ENCODE assay signal across 15 cellular contexts in genomic region chr16:84604477-84605013, GRCh38. TPM values are rescaled to one million over a fixed set of nuclear protein-coding genes. Genes with fewer than 3 reads are reported as not detected.
DNase-seq lines count a peak whose midpoint lies in the region; ATAC-seq, FAIRE-seq and TF ChIP-seq lines count a peak whose summit lies in the region.
"Had no signal": no experiment of that assay in that cellular context is flagged by ENCODE, and none has a peak within 500 bp of the region (broad histone marks: within the 10 kb centered on the region; RNA-seq: fewer than 3 reads in every experiment).

No MANE protein-coding gene starts in this region.

- DNase-seq in A549 (ENCODE audit: low read depth in 1 of 2, low spot score in 1 of 2) (no peak), GM12864 (ENCODE audit: low read depth) (no peak), mesenchymal stem cell (no peak), amniotic stem cell (lab: John Stamatoyannopoulos, UW) (no peak), NCI-H187 (lab: John Stamatoyannopoulos, UW) (no peak), immature natural killer cell (no peak), NCI-H82 treated with DMSO at 0.1 percent for 48 hours (lab: John Stamatoyannopoulos, UW; ENCODE audit: unreplicated experiment) (no peak)
- DNase-seq in activated CD8-positive, alpha-beta T cell treated with anti-CD3 and anti-CD28 coated beads, Interleukin-2, amount 10 ng/mL, durations not matched to agents 7 days and 5 days: no peak
- DNase-seq: activated CD4-positive, alpha-beta T cell treated with anti-CD3 and anti-CD28 coated beads, Interleukin-2, amount 50 U/mL, for 48 hours; MM.1S; NCI-H526; stimulated activated CD4-positive, alpha-beta T cell treated with anti-CD3 and anti-CD28 coated beads, Interleukin-1b, Interleukin-23, amount 100 ng/mL, for 48 hours had no signal

- H3K36me3 Mint-ChIP-seq in activated CD8-positive, alpha-beta T cell treated with anti-CD3 and anti-CD28 coated beads, Interleukin-2, amount 10 ng/mL, durations not matched to agents 7 days and 5 days (ENCODE audit: low read depth): peaks cover 90% of the 10 kb centered on the region
- peaks cover 0 to 6% (median 3%) of the 10 kb centered on the region in 3 donors for H3K36me3 Mint-ChIP-seq in immature natural killer cell

- WGBS in A549 (ENCODE audit: missing lambda C conversion rate): 67% methylated on average over 9 of the region's 9 CpGs
- 60% methylated on average over 9 of the region's 9 CpGs for WGBS in mesenchymal stem cell

- H4K91ac ChIP-seq in mesenchymal stem cell (ENCODE audit: low read length): no peak overlapping the region

- no peak overlapping the region for H3K9ac ChIP-seq in mesenchymal stem cell (ENCODE audit: low read length)

- H3K27ac ChIP-seq in A549 (peak overlapping the region; percentile 84 to 95), mesenchymal stem cell (ENCODE audit: low read length, poor library complexity, severe bottlenecking) (peak overlapping the region; percentile 22)
- H3K27ac ChIP-seq: C4-2B had no signal

- H3K23ac ChIP-seq in mesenchymal stem cell (ENCODE audit: low read length in 2 of 2): no peak overlapping the region

- no peak for TF ChIP-seq RAD21 in A549 (conservative IDR thresholded peaks at IDR 0.05 in 1 of 2, IDR thresholded peaks at IDR 0.05 in 1 of 2)

- H2AFZ ChIP-seq in mesenchymal stem cell (ENCODE audit: low read depth, low read length): no peak overlapping the region

- TF ChIP-seq CTCF in A549 (IDR thresholded peaks at IDR 0.05): no peak
- TF ChIP-seq CTCF in GM12864 (IDR thresholded peaks at IDR 0.05; ENCODE audit: low read depth, low read length, missing control alignments): no peak

- POLR2A ChIA-PET in A549 (lab: Yijun Ruan, JAX): interaction anchor here (1.3 kb wide), 1 partner anchor 14 kb away, joined by 4 read pairs; the partner anchor contains the start of gene COTL1
- POLR2A ChIA-PET in activated CD8-positive, alpha-beta T cell treated with anti-CD3 and anti-CD28 coated beads, Interleukin-2, amount 10 ng/mL, durations not matched to agents 7 days and 5 days (lab: Charles Lee): no interaction called here

- peak overlapping the region; percentile 64 for H3K4me3 Mint-ChIP-seq in activated CD8-positive, alpha-beta T cell treated with anti-CD3 and anti-CD28 coated beads, Interleukin-2, amount 10 ng/mL, durations not matched to agents 7 days and 5 days
- H3K4me3 Mint-ChIP-seq in immature natural killer cell: no peak overlapping the region
- H3K4me3 Mint-ChIP-seq: natural killer cell treated with Interleukin-12 subunit alpha and Interleukin-12 subunit beta and Interleukin-15 and Interleukin-18, amount 100 ng/mL, for 72 hours had no signal

- H3K9me3 ChIP-seq in A549 (0 out of 3 replicates have a peak, but pooled peaks cover 3% of the 10 kb centered on the region), mesenchymal stem cell (ENCODE audit: control insufficient read depth, low read length) (no peaks in the 10 kb centered on the region)

- no peak for TF ChIP-seq EP300 in A549 (IDR thresholded peaks at IDR 0.05)

- H2BK12ac ChIP-seq in mesenchymal stem cell (ENCODE audit: low read length in 2 of 2): peak overlapping the region; percentile 52 to 59

- no peak for ATAC-seq in A549
- no peak for ATAC-seq in activated CD8-positive, alpha-beta T cell treated with anti-CD3 and anti-CD28 coated beads, Interleukin-2, amount 10 ng/mL, durations not matched to agents 7 days and 5 days
- ATAC-seq: esophagus mucosa; natural killer cell treated with Interleukin-12 subunit alpha and Interleukin-12 subunit beta and Interleukin-15 and Interleukin-18, amount 100 ng/mL, for 72 hours had no signal

- H3K79me1 ChIP-seq in mesenchymal stem cell (replicated peaks; ENCODE audit: low read length, poor library complexity, severe bottlenecking): peaks cover 9% of the 10 kb centered on the region

- CTCF ChIA-PET in A549 (lab: Yijun Ruan, JAX): interaction anchor here (0.8 to 4.0 kb wide), 5 partner anchors 9 to 135 kb away, joined by 3 to 17 read pairs (median 5); partner anchors contain the start of gene MEAK7
- CTCF ChIA-PET in activated CD8-positive, alpha-beta T cell treated with anti-CD3 and anti-CD28 coated beads, Interleukin-2, amount 10 ng/mL, durations not matched to agents 7 days and 5 days (lab: Charles Lee): no interaction called here

- no peak for TF ChIP-seq POLR2A in A549 (IDR thresholded peaks at IDR 0.05; ENCODE audit: low read length)

- no peaks in the 10 kb centered on the region for H3K9me3 Mint-ChIP-seq in activated CD8-positive, alpha-beta T cell treated with anti-CD3 and anti-CD28 coated beads, Interleukin-2, amount 10 ng/mL, durations not matched to agents 7 days and 5 days (ENCODE audit: insufficient read depth)
- no peaks in the 10 kb centered on the region for H3K9me3 Mint-ChIP-seq in immature natural killer cell
- H3K9me3 Mint-ChIP-seq: natural killer cell treated with Interleukin-12 subunit alpha and Interleukin-12 subunit beta and Interleukin-15 and Interleukin-18, amount 100 ng/mL, for 72 hours had no signal

- H3K4me3 ChIP-seq in A549 (no peak overlapping the region), GM12864 (ENCODE audit: low read depth, low read length) (peak overlapping the region; percentile 11; the same call in 1 of the 2 replicates), mesenchymal stem cell (ENCODE audit: insufficient read depth in 1 of 2, low read depth in 1 of 2, low read length in 2 of 2) (no peak overlapping the region)

- H3K4me2 ChIP-seq in A549 (peak overlapping the region; percentile 92), mesenchymal stem cell (ENCODE audit: low read length, poor library complexity, severe bottlenecking) (peak overlapping the region; percentile 2)

- no peak for FAIRE-seq in A549 (lab: Jason Lieb, UNC)

- H3K27ac Mint-ChIP-seq in activated CD8-positive, alpha-beta T cell treated with anti-CD3 and anti-CD28 coated beads, Interleukin-2, amount 10 ng/mL, durations not matched to agents 7 days and 5 days: peak overlapping the region; percentile 92
- peak overlapping the region in 1 of 6 donors; percentile 31 for H3K27ac Mint-ChIP-seq in immature natural killer cell
- H3K27ac Mint-ChIP-seq: natural killer cell treated with Interleukin-12 subunit alpha and Interleukin-12 subunit beta and Interleukin-15 and Interleukin-18, amount 100 ng/mL, for 72 hours had no signal

- H2BK15ac ChIP-seq in mesenchymal stem cell (ENCODE audit: low read depth, poor library complexity, severe bottlenecking): no peak overlapping the region

- no peak overlapping the region for H2AK5ac ChIP-seq in mesenchymal stem cell (ENCODE audit: low read length, severe bottlenecking)

- no peak overlapping the region for H2BK120ac ChIP-seq in mesenchymal stem cell (ENCODE audit: low read depth, low read length)

- H3K18ac ChIP-seq in mesenchymal stem cell (ENCODE audit: low read depth in 1 of 2, low read length in 2 of 2): peak overlapping the region; percentile 46 to 54

- H3K4ac ChIP-seq in mesenchymal stem cell (ENCODE audit: low read depth in 1 of 2, low read length in 2 of 2): peak overlapping the region; percentile 20 to 42

- no peak overlapping the region for H2BK5ac ChIP-seq in mesenchymal stem cell (ENCODE audit: low read depth, low read length, poor library complexity, severe bottlenecking)

- peaks cover 31 to 45% of the 10 kb centered on the region in 2 experiments for H3K36me3 ChIP-seq in mesenchymal stem cell (ENCODE audit: control insufficient read depth in 1 of 2, insufficient read depth in 2 of 2, low read depth in 1 of 2, low read length in 2 of 2)

- H4K8ac ChIP-seq in mesenchymal stem cell (ENCODE audit: low read length): peak overlapping the region; percentile 42

- peaks cover 95% of the 10 kb centered on the region for H3K4me1 Mint-ChIP-seq in activated CD8-positive, alpha-beta T cell treated with anti-CD3 and anti-CD28 coated beads, Interleukin-2, amount 10 ng/mL, durations not matched to agents 7 days and 5 days (ENCODE audit: low read depth)
- peaks cover 54 to 56% of the 10 kb centered on the region in 2 donors for H3K4me1 Mint-ChIP-seq in immature natural killer cell

- no peak overlapping the region for H3K14ac ChIP-seq in mesenchymal stem cell (ENCODE audit: low read length in 2 of 2)

- H3K27me3 Mint-ChIP-seq in activated CD8-positive, alpha-beta T cell treated with anti-CD3 and anti-CD28 coated beads, Interleukin-2, amount 10 ng/mL, durations not matched to agents 7 days and 5 days (ENCODE audit: low read depth): no peaks in the 10 kb centered on the region
- H3K27me3 Mint-ChIP-seq in immature natural killer cell (ENCODE audit: low read depth in 3 of 3): peaks cover 8 to 18% (median 8%) of the 10 kb centered on the region in 3 donors

- H3K27me3 ChIP-seq in mesenchymal stem cell (ENCODE audit: control insufficient read depth in 1 of 2, insufficient read depth in 1 of 2, low read length in 2 of 2): no peaks in the 10 kb centered on the region

- peaks cover 56% of the 10 kb centered on the region for H3K4me1 ChIP-seq in A549
- H3K4me1 ChIP-seq in mesenchymal stem cell (ENCODE audit: control insufficient read depth, insufficient read depth, low read depth, low read length): peaks cover 41% of the 10 kb centered on the region

TF ChIP-seq in A549, 52 proteins besides CTCF, POLR2A, EP300 and RAD21 (continues in another document):
- TF ChIP-seq CBX8 (IDR thresholded peaks at IDR 0.05) (no peak), PHF8 (IDR thresholded peaks at IDR 0.05; ENCODE audit: borderline replicate concordance, low read depth) (no peak), CHD2 (IDR thresholded peaks at IDR 0.05; ENCODE audit: low read length, partially characterized antibody) (no peak)

RNA-seq across cellular contexts. Expression of gene COTL1, which starts 13.3 kb away (rescaled TPM):
- 89.7 and 94.1 TPM in 2 replicates for polyA plus RNA-seq in A549 (2011; rRNA removed)
- polyA plus RNA-seq in A549 (2012; cell fraction: cytosol; rRNA removed): 243 and 292 TPM in 2 replicates
- 169 and 182 TPM in 2 replicates for polyA plus RNA-seq in A549 (2012; cell fraction: nucleus; rRNA removed)
- 372 to 495 TPM (median 379 TPM) in 3 replicates for polyA plus RNA-seq in A549 (2017; fragmentation: RNase III; extraction: RNeasy Plus Mini Kit Qiagen cat#74134 plus additional on column Dnase treatment)
- polyA minus RNA-seq in A549 (2011; rRNA and poly(A)+ RNA removed): 54.9 and 77.1 TPM in 2 replicates
- total RNA-seq in activated CD8-positive, alpha-beta T cell treated with anti-CD3 and anti-CD28 coated beads, Interleukin-2, amount 10 ng/mL, durations not matched to agents 7 days and 5 days: 100 to 1,000 TPM; 837 to 887 TPM
- polyA plus RNA-seq in mesenchymal stem cell (2013, experiment 1 of 2): 264 TPM
- polyA plus RNA-seq in mesenchymal stem cell (2013, experiment 2 of 2): 251 TPM
- polyA plus RNA-seq in immature natural killer cell: 100 to 1,000 TPM; 193 to 268 (median 235) TPM

RNA-seq across cellular contexts. Expression of gene KLHL36, which starts 43.8 kb away (rescaled TPM):
- polyA plus RNA-seq in A549 (2011; rRNA removed) (21.0 and 22.3 TPM in 2 replicates), A549 (2017; fragmentation: RNase III; extraction: RNeasy Plus Mini Kit Qiagen cat#74134 plus additional on column Dnase treatment) (19.1 to 21.4 TPM (median 20.0 TPM) in 3 replicates), immature natural killer cell (10 to 100 TPM; 18.0 to 28.0 (median 20.7) TPM)
- polyA plus RNA-seq in A549 (2012; cell fraction: cytosol; rRNA removed): 27.9 and 38.4 TPM in 2 replicates
- polyA plus RNA-seq in A549 (2012; cell fraction: nucleus; rRNA removed): 58.4 and 88.0 TPM in 2 replicates
- 35.3 and 35.8 TPM in 2 replicates for polyA minus RNA-seq in A549 (2011; rRNA and poly(A)+ RNA removed)
- total RNA-seq in activated CD8-positive, alpha-beta T cell treated with anti-CD3 and anti-CD28 coated beads, Interleukin-2, amount 10 ng/mL, durations not matched to agents 7 days and 5 days: 10 to 100 TPM; 31.4 to 32.6 TPM
- polyA plus RNA-seq in mesenchymal stem cell (2013, experiment 1 of 2): 19.3 TPM
- polyA plus RNA-seq in mesenchymal stem cell (2013, experiment 2 of 2): 18.4 TPM
